In the genomic region with DNA sequence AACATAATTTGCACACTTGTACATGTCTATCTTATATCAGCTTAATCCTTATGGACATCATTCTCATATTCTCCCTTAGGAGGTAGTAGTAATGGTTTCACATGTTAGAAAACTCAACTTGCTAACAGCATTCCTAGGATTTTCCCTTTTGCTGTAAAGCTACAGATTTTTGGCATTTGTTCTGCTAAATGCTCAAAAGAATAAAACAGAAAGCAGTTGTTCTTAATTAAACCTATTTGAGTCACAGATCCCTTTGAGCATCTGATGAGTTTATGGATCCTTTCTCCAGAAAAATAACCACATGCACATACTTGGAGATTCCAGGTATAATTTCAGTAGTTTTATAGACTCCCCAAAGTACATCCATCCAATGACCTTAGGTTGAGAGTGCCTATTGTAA, we compare ENCODE assay signal across 1 cellular context.
TF ChIP-seq lines count a peak whose summit lies in the region.

No MANE protein-coding gene starts in this region.

TF ChIP-seq in GM23338, 12 proteins besides CTCF, POLR2A, EP300 and RAD21 (continued from another document):
- TF ChIP-seq, protein P1, sequence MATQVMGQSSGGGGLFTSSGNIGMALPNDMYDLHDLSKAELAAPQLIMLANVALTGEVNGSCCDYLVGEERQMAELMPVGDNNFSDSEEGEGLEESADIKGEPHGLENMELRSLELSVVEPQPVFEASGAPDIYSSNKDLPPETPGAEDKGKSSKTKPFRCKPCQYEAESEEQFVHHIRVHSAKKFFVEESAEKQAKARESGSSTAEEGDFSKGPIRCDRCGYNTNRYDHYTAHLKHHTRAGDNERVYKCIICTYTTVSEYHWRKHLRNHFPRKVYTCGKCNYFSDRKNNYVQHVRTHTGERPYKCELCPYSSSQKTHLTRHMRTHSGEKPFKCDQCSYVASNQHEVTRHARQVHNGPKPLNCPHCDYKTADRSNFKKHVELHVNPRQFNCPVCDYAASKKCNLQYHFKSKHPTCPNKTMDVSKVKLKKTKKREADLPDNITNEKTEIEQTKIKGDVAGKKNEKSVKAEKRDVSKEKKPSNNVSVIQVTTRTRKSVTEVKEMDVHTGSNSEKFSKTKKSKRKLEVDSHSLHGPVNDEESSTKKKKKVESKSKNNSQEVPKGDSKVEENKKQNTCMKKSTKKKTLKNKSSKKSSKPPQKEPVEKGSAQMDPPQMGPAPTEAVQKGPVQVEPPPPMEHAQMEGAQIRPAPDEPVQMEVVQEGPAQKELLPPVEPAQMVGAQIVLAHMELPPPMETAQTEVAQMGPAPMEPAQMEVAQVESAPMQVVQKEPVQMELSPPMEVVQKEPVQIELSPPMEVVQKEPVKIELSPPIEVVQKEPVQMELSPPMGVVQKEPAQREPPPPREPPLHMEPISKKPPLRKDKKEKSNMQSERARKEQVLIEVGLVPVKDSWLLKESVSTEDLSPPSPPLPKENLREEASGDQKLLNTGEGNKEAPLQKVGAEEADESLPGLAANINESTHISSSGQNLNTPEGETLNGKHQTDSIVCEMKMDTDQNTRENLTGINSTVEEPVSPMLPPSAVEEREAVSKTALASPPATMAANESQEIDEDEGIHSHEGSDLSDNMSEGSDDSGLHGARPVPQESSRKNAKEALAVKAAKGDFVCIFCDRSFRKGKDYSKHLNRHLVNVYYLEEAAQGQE (IDR thresholded peaks at IDR 0.05; ENCODE audit: unreplicated experiment) = no peak
- TF ChIP-seq STAT1 (IDR thresholded peaks at IDR 0.05; ENCODE audit: unreplicated experiment) (no peak), POLR2AphosphoS5 (IDR thresholded peaks at IDR 0.05; ENCODE audit: low read depth) (no peak), CREB1 (CRISPR knock-in tag; IDR thresholded peaks at IDR 0.05; ENCODE audit: low read depth) (no peak), ZNF114 (CRISPR knock-in tag; IDR thresholded peaks at IDR 0.05) (no peak), ZNF331 (CRISPR knock-in tag; IDR thresholded peaks at IDR 0.05; ENCODE audit: low read depth) (no peak)
- TF ChIP-seq, protein P2, sequence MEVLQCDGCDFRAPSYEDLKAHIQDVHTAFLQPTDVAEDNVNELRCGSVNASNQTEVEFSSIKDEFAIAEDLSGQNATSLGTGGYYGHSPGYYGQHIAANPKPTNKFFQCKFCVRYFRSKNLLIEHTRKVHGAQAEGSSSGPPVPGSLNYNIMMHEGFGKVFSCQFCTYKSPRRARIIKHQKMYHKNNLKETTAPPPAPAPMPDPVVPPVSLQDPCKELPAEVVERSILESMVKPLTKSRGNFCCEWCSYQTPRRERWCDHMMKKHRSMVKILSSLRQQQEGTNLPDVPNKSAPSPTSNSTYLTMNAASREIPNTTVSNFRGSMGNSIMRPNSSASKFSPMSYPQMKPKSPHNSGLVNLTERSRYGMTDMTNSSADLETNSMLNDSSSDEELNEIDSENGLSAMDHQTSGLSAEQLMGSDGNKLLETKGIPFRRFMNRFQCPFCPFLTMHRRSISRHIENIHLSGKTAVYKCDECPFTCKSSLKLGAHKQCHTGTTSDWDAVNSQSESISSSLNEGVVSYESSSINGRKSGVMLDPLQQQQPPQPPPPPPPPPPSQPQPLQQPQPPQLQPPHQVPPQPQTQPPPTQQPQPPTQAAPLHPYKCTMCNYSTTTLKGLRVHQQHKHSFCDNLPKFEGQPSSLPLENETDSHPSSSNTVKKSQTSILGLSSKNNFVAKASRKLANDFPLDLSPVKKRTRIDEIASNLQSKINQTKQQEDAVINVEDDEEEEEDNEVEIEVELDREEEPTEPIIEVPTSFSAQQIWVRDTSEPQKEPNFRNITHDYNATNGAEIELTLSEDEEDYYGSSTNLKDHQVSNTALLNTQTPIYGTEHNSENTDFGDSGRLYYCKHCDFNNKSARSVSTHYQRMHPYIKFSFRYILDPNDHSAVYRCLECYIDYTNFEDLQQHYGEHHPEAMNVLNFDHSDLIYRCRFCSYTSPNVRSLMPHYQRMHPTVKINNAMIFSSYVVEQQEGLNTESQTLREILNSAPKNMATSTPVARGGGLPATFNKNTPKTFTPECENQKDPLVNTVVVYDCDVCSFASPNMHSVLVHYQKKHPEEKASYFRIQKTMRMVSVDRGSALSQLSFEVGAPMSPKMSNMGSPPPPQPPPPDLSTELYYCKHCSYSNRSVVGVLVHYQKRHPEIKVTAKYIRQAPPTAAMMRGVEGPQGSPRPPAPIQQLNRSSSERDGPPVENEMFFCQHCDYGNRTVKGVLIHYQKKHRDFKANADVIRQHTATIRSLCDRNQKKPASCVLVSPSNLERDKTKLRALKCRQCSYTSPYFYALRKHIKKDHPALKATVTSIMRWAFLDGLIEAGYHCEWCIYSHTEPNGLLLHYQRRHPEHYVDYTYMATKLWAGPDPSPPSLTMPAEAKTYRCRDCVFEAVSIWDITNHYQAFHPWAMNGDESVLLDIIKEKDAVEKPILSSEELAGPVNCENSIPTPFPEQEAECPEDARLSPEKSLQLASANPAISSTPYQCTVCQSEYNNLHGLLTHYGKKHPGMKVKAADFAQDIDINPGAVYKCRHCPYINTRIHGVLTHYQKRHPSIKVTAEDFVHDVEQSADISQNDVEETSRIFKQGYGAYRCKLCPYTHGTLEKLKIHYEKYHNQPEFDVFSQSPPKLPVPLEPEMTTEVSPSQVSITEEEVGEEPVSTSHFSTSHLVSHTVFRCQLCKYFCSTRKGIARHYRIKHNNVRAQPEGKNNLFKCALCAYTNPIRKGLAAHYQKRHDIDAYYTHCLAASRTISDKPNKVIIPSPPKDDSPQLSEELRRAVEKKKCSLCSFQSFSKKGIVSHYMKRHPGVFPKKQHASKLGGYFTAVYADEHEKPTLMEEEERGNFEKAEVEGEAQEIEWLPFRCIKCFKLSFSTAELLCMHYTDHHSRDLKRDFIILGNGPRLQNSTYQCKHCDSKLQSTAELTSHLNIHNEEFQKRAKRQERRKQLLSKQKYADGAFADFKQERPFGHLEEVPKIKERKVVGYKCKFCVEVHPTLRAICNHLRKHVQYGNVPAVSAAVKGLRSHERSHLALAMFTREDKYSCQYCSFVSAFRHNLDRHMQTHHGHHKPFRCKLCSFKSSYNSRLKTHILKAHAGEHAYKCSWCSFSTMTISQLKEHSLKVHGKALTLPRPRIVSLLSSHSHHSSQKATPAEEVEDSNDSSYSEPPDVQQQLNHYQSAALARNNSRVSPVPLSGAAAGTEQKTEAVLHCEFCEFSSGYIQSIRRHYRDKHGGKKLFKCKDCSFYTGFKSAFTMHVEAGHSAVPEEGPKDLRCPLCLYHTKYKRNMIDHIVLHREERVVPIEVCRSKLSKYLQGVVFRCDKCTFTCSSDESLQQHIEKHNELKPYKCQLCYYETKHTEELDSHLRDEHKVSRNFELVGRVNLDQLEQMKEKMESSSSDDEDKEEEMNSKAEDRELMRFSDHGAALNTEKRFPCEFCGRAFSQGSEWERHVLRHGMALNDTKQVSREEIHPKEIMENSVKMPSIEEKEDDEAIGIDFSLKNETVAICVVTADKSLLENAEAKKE (CRISPR knock-in tag; IDR thresholded peaks at IDR 0.05) = no peak
- TF ChIP-seq, protein P3, sequence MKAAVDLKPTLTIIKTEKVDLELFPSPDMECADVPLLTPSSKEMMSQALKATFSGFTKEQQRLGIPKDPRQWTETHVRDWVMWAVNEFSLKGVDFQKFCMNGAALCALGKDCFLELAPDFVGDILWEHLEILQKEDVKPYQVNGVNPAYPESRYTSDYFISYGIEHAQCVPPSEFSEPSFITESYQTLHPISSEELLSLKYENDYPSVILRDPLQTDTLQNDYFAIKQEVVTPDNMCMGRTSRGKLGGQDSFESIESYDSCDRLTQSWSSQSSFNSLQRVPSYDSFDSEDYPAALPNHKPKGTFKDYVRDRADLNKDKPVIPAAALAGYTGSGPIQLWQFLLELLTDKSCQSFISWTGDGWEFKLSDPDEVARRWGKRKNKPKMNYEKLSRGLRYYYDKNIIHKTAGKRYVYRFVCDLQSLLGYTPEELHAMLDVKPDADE (IDR thresholded peaks at IDR 0.05) = no peak
